ENCODE assay signal across 18 cellular contexts in the genomic region with DNA sequence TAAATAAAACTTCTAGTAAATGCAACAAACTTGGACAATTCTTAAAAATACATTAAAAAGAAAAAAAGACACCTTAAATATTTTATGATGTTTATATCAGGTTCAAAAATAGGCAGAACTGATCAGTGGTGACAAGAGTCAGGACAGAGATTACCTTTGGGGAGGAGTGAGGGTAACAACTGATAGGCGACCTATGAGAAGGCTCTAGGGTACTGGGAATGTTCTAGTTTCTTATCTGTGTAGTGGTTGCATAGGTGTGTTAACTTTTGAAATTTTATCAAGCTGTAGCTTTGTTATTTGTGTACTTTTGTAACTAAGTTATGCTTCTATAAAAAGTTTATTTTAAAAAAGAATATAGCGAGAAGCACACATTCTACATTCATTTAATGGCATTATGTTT.
DNase-seq lines count a peak whose midpoint lies in the region; ATAC-seq and TF ChIP-seq lines count a peak whose summit lies in the region.
"Had no signal": no experiment of that assay in that cellular context is flagged by ENCODE, and none has a peak within 500 bp of the region (broad histone marks: within the 10 kb centered on the region; RNA-seq: fewer than 3 reads in every experiment).

No MANE protein-coding gene starts in this region.

- H3K4me1 ChIP-seq in hepatocyte (ENCODE audit: insufficient read depth) = peaks cover 3% of the 10 kb centered on the region
- no peaks in the 10 kb centered on the region for H3K4me1 ChIP-seq in left lung
- H3K4me1 ChIP-seq in mucosa of descending colon (ENCODE audit: low read depth) = peaks cover 35% of the 10 kb centered on the region
- no peaks in the 10 kb centered on the region for H3K4me1 ChIP-seq in upper lobe of right lung
- H3K4me1 ChIP-seq in BE2C = no peaks in the 10 kb centered on the region
- no peaks in the 10 kb centered on the region for H3K4me1 ChIP-seq in suprapubic skin
- H3K4me1 ChIP-seq: Caco-2 had no signal

- peak; percentile 72 for ATAC-seq in left lung
- peak; percentile 59 for ATAC-seq in mucosa of descending colon
- peak; percentile 48 for ATAC-seq in upper lobe of right lung
- ATAC-seq in HG03135 (IDR thresholded peaks at IDR 0.05; ENCODE audit: unreplicated experiment) = no peak
- no peak for ATAC-seq in GM19455 (IDR thresholded peaks at IDR 0.05; ENCODE audit: unreplicated experiment)
- ATAC-seq: CD8-positive, alpha-beta T cell had no signal

- H3K36me3 ChIP-seq in hepatocyte (replicated peaks; ENCODE audit: insufficient read depth, low read depth) (no peaks in the 10 kb centered on the region), left lung (no peaks in the 10 kb centered on the region), mucosa of descending colon (ENCODE audit: low read depth) (no peaks in the 10 kb centered on the region), upper lobe of right lung (no peaks in the 10 kb centered on the region), BE2C (no peaks in the 10 kb centered on the region), suprapubic skin (no peaks in the 10 kb centered on the region)
- H3K36me3 ChIP-seq: BLaER1 treated with 17β-estradiol and CSF1 and Interleukin-3, amounts not matched to agents 10 nM and 100 nM had no signal

- H3K9me3 ChIP-seq in hepatocyte (ENCODE audit: low read depth) (no peaks in the 10 kb centered on the region), left lung (no peaks in the 10 kb centered on the region), mucosa of descending colon (no peaks in the 10 kb centered on the region), upper lobe of right lung (no peaks in the 10 kb centered on the region), BE2C (no peaks in the 10 kb centered on the region), suprapubic skin (no peaks in the 10 kb centered on the region)
- H3K9me3 ChIP-seq: BLaER1 treated with 17β-estradiol and CSF1 and Interleukin-3, amounts not matched to agents 10 nM and 100 nM; Caco-2 had no signal

- H3K4me3 ChIP-seq in hepatocyte = no peak overlapping the region
- H3K4me3 ChIP-seq in left lung = no peak overlapping the region
- no peak overlapping the region for H3K4me3 ChIP-seq in mucosa of descending colon
- no peak overlapping the region for H3K4me3 ChIP-seq in upper lobe of right lung
- H3K4me3 ChIP-seq in BE2C (ENCODE audit: low read depth, low read length) = no peak overlapping the region
- no peak overlapping the region for H3K4me3 ChIP-seq in suprapubic skin
- H3K4me3 ChIP-seq: BLaER1 treated with 17β-estradiol and CSF1 and Interleukin-3, amounts not matched to agents 10 nM and 100 nM had no signal

- H3K79me2 ChIP-seq in hepatocyte = no peaks in the 10 kb centered on the region

- H2AFZ ChIP-seq in hepatocyte = no peak overlapping the region

- no peaks in the 10 kb centered on the region for H4K20me1 ChIP-seq in hepatocyte (ENCODE audit: insufficient read depth, poor library complexity, severe bottlenecking)
- H4K20me1 ChIP-seq: BLaER1 treated with 17β-estradiol and CSF1 and Interleukin-3, amounts not matched to agents 10 nM and 100 nM had no signal

- DNase-seq in hepatocyte (ENCODE audit: low spot score) (no peak), left lung (no peak), mucosa of descending colon (no peak), upper lobe of right lung (no peak), BE2C (no peak), suprapubic skin (ENCODE audit: low spot score in 2 of 2) (no peak)
- DNase-seq: 8988T; ACHN; Caco-2; Calu3; CD4-positive, alpha-beta T cell; CD8-positive, alpha-beta T cell; DMS79 treated with DMSO at 0.1 percent for 48 hours; GF-D8 had no signal

- TF ChIP-seq CTCF in hepatocyte (IDR thresholded peaks at IDR 0.05; ENCODE audit: poor library complexity) = no peak
- no peak for TF ChIP-seq CTCF in left lung (IDR thresholded peaks at IDR 0.05)
- TF ChIP-seq CTCF in mucosa of descending colon (IDR thresholded peaks at IDR 0.05) = no peak
- TF ChIP-seq CTCF in upper lobe of right lung (IDR thresholded peaks at IDR 0.05) = no peak
- TF ChIP-seq CTCF in BE2C (IDR thresholded peaks at IDR 0.05; ENCODE audit: low read depth, low read length) = no peak
- no peak for TF ChIP-seq CTCF in suprapubic skin (IDR thresholded peaks at IDR 0.05)

- H3K9me2 ChIP-seq in hepatocyte (replicated peaks; ENCODE audit: insufficient read depth) = no peaks in the 10 kb centered on the region

- WGBS in hepatocyte (ENCODE audit: low lambda C conversion rate, missing lambda C conversion rate) = 72% methylated on average over 2 of the region's 2 CpGs
- 92% methylated on average over 2 of the region's 2 CpGs for WGBS in suprapubic skin

- no peaks in the 10 kb centered on the region for H3K27me3 ChIP-seq in hepatocyte
- no peaks in the 10 kb centered on the region for H3K27me3 ChIP-seq in left lung
- no peaks in the 10 kb centered on the region for H3K27me3 ChIP-seq in upper lobe of right lung
- no peaks in the 10 kb centered on the region for H3K27me3 ChIP-seq in BE2C
- H3K27me3 ChIP-seq in suprapubic skin = no peaks in the 10 kb centered on the region
- H3K27me3 ChIP-seq: BLaER1 treated with 17β-estradiol and CSF1 and Interleukin-3, amounts not matched to agents 10 nM and 100 nM had no signal

- intact Hi-C loops in left lung (cut with DNase I) = no loop called here
- intact Hi-C loops in mucosa of descending colon (cut with DNase I, micrococcal nuclease) = no loop called here
- intact Hi-C loops in upper lobe of right lung (cut with DNase I) = no loop called here

- H3K4me2 ChIP-seq in hepatocyte = peak overlapping the region; percentile 7
- H3K4me2 ChIP-seq: BLaER1 treated with 17β-estradiol and CSF1 and Interleukin-3, amounts not matched to agents 10 nM and 100 nM had no signal

- no peak for TF ChIP-seq EP300 in suprapubic skin (IDR thresholded peaks at IDR 0.05)

- no peak for TF ChIP-seq POLR2A in suprapubic skin (IDR thresholded peaks at IDR 0.05)

- H3K27ac ChIP-seq in hepatocyte = no peak overlapping the region
- no peak overlapping the region for H3K27ac ChIP-seq in left lung
- H3K27ac ChIP-seq in upper lobe of right lung = no peak overlapping the region
- H3K27ac ChIP-seq in suprapubic skin = no peak overlapping the region
- H3K27ac ChIP-seq: BLaER1 treated with 17β-estradiol and CSF1 and Interleukin-3, amounts not matched to agents 10 nM and 100 nM; C4-2B had no signal

Comparison
In these comparisons a context has a peak if more than half of its experiments do, and no peak if none do; other contexts are left out.
1. ATAC-seq: peak in left lung (single experiment), mucosa of descending colon (single experiment) and upper lobe of right lung (single experiment); none in HG03135 (single experiment) and GM19455 (single experiment).